1 cellular context compared by ENCODE assay signal in the genomic region with DNA sequence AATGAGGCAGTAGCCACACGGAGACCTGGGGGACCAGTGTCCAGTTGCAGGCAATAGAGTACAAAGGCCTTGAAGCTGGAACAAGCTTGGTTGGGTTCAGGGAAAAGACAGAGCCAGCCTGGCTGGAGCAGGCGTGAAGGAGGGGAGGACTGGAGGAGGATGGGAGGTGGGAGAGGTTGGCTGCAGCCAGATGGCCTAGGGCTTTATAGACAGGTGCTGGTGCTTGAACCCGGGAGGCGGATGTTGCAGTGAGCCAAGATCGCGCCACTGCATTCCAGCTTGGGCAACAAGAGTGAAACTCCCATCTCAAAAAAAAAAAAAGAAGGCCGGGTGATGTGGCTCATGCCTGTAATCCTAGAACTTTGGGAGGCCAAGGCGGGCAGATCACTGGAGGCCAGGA.
TF ChIP-seq lines count a peak whose summit lies in the region.

No MANE protein-coding gene starts in this region.

TF ChIP-seq in IMR-90, 13 proteins besides CTCF, POLR2A, EP300 and RAD21 (continued from another document):
- TF ChIP-seq FOS (IDR thresholded peaks at IDR 0.05; ENCODE audit: low read depth, low read length) (no peak), MAZ (IDR thresholded peaks at IDR 0.05; ENCODE audit: borderline replicate concordance, low read depth, low read length) (no peak), RFX5 (IDR thresholded peaks at IDR 0.05; ENCODE audit: low read depth, low read length) (no peak), MXI1 (IDR thresholded peaks at IDR 0.05; ENCODE audit: borderline replicate concordance, low read depth, low read length) (no peak), CEBPB (IDR thresholded peaks at IDR 0.05; ENCODE audit: low read depth, low read length) (no peak), BHLHE40 (IDR thresholded peaks at IDR 0.05; ENCODE audit: low read depth, low read length) (no peak), RCOR1 (IDR thresholded peaks at IDR 0.05; ENCODE audit: insufficient replicate concordance, low read length) (no peak)
- TF ChIP-seq, protein P1, sequence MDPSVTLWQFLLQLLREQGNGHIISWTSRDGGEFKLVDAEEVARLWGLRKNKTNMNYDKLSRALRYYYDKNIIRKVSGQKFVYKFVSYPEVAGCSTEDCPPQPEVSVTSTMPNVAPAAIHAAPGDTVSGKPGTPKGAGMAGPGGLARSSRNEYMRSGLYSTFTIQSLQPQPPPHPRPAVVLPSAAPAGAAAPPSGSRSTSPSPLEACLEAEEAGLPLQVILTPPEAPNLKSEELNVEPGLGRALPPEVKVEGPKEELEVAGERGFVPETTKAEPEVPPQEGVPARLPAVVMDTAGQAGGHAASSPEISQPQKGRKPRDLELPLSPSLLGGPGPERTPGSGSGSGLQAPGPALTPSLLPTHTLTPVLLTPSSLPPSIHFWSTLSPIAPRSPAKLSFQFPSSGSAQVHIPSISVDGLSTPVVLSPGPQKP (IDR thresholded peaks at IDR 0.05; ENCODE audit: borderline replicate concordance, low read depth, low read length): no peak
TF ChIP-seq in IMR-90: peak in this region for 0.
